Comparison of ENCODE assay signal across 25 cellular contexts in the genomic region with DNA sequence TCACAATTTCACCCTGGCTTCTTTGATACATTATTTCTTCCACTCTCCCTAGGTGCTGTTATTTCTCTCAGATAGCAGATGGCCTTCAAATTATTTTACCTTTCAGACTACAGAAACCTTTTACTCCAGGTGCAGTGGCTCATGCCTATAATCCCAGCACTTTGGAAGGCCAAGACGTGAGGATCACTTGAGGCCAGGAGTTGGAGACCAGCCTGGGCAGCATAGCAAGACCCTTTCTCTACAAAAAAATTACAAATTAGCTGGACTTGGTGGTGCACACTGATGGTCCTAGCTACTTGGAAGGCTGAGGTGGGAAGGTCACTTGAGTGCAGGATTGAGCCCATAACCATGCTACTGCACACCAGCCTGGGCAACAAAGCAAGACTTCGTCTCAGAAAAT. TPM values are rescaled to one million over a fixed set of nuclear protein-coding genes. Genes with fewer than 3 reads are reported as not detected.
DNase-seq lines count a peak whose midpoint lies in the region; ATAC-seq, FAIRE-seq and TF ChIP-seq lines count a peak whose summit lies in the region.
"Had no signal": no experiment of that assay in that cellular context is flagged by ENCODE, and none has a peak within 500 bp of the region (broad histone marks: within the 10 kb centered on the region; RNA-seq: fewer than 3 reads in every experiment).

No MANE protein-coding gene starts in this region.

- no peak for TF ChIP-seq POLR2A in K562 (conservative IDR thresholded peaks at IDR 0.05)

- intact Hi-C loops in K562 (cut with micrococcal nuclease): no loop called here

- H3K4me1 Mint-ChIP-seq in IgD-negative memory B cell (peaks cover 37 to 46% (median 46%) of the 10 kb centered on the region in 3 donors), neural crest cell (no peaks in the 10 kb centered on the region)
- peaks cover 2% of the 10 kb centered on the region for H3K4me1 Mint-ChIP-seq in activated CD4-positive, alpha-beta memory T cell treated with anti-CD3 and anti-CD28 coated beads, Interleukin-2, amount 10 ng/mL, durations not matched to agents 7 days and 5 days

- in situ Hi-C loops in K562 (cut with MboI): no loop called here

- H3K27ac ChIP-seq in BLaER1 treated with 17β-estradiol and CSF1 and Interleukin-3, amounts not matched to agents 10 nM and 100 nM: peak overlapping the region in 6 of 11 experiments; percentile 0 to 73 (median 23); a peak in 8 of 22 replicates
- H3K27ac ChIP-seq in K562 (ENCODE audit: extremely low read depth, low read depth, low read length): no peak overlapping the region
- H3K27ac ChIP-seq: BLaER1, Peyer's patch had no signal

- H3K79me2 ChIP-seq in K562 (ENCODE audit: control insufficient read depth, insufficient read depth, low read length): no peaks in the 10 kb centered on the region

- FAIRE-seq in K562 (lab: Jason Lieb, UNC): no peak

- peak overlapping the region in 2 of 3 donors; percentile 57 to 84 for H3K27ac Mint-ChIP-seq in IgD-negative memory B cell
- peak overlapping the region; percentile 50 for H3K27ac Mint-ChIP-seq in neural crest cell (ENCODE audit: unreplicated experiment)
- H3K27ac Mint-ChIP-seq in activated CD4-positive, alpha-beta memory T cell treated with anti-CD3 and anti-CD28 coated beads, Interleukin-2, amount 10 ng/mL, durations not matched to agents 7 days and 5 days: no peak overlapping the region
- H3K27ac Mint-ChIP-seq: CD4-positive, alpha-beta memory T cell had no signal

- DNase-seq in K562 (ENCODE audit: extremely low read depth in 1 of 4, low spot score in 3 of 4) (no peak), neural crest cell (ENCODE audit: low read depth, low spot score) (no peak), T1000 (lab: John Stamatoyannopoulos, UW) (no peak)
- DNase-seq in activated CD4-positive, alpha-beta memory T cell treated with anti-CD3 and anti-CD28 coated beads, Interleukin-2, amount 10 ng/mL, durations not matched to agents 7 days and 5 days: no peak
- DNase-seq: CD4-positive, alpha-beta memory T cell; DMS 273 treated with DMSO at 0.1 percent for 48 hours; DMS79; GOT3; HFFc6; IMR-90; NCI-H1092; NCI-H1417 treated with DMSO at 0.1 percent for 48 hours; NCI-H1694 treated with DMSO at 0.1 percent for 48 hours; NCI-H2081; NCI-H2171; NCI-H510A; NCI-H69; Peyer's patch; SHP77 treated with DMSO at 0.1 percent for 48 hours had no signal

- peaks cover 0 to 11% (median 0%) of the 10 kb centered on the region in 11 experiments; a peak in 2 of 22 replicates for H4K20me1 ChIP-seq in BLaER1 treated with 17β-estradiol and CSF1 and Interleukin-3, amounts not matched to agents 10 nM and 100 nM
- H4K20me1 ChIP-seq in K562 (replicated peaks; ENCODE audit: control insufficient read depth, insufficient read depth, low read length): no peaks in the 10 kb centered on the region
- H4K20me1 ChIP-seq: BLaER1 had no signal

- no peak for TF ChIP-seq RAD21 in K562 (CRISPR knock-in tag; conservative IDR thresholded peaks at IDR 0.05 in 1 of 2, IDR thresholded peaks at IDR 0.05 in 1 of 2)

- TF ChIP-seq EP300 in K562 (IDR thresholded peaks at IDR 0.05; ENCODE audit: low read length): no peak

- no peaks in the 10 kb centered on the region for H3K27me3 ChIP-seq in BLaER1 treated with 17β-estradiol and CSF1 and Interleukin-3, amounts not matched to agents 10 nM and 100 nM
- no peaks in the 10 kb centered on the region for H3K27me3 ChIP-seq in K562 (ENCODE audit: control insufficient read depth in 2 of 2, insufficient read depth in 2 of 2, low read length in 2 of 2)
- H3K27me3 ChIP-seq: BLaER1, Peyer's patch had no signal

- BruUV-seq in K562 (replicated peaks; lab: Mats Ljungman, UMichigan): no TSS peak

- CTCF ChIA-PET in K562 (lab: Yijun Ruan, JAX; ENCODE audit: low intra/inter-chr PET ratio): no interaction called here
- CTCF ChIA-PET in activated CD4-positive, alpha-beta memory T cell treated with anti-CD3 and anti-CD28 coated beads, Interleukin-2, amount 10 ng/mL, durations not matched to agents 7 days and 5 days (lab: Charles Lee): no interaction called here

- WGBS in K562 (ENCODE audit: insufficient coverage, low coverage, missing lambda C conversion rate): 45% methylated on average over 2 of the region's 2 CpGs

- peaks cover 0 to 21% (median 8%) of the 10 kb centered on the region in 11 experiments; a peak in 15 of 22 replicates for H3K9me3 ChIP-seq in BLaER1 treated with 17β-estradiol and CSF1 and Interleukin-3, amounts not matched to agents 10 nM and 100 nM (replicated peaks in 1 of 11)
- no peaks in the 10 kb centered on the region for H3K9me3 ChIP-seq in K562 (replicated peaks; ENCODE audit: control insufficient read depth, insufficient read depth, low read depth, low read length)
- H3K9me3 ChIP-seq: HAP-1, Peyer's patch had no signal

- H3K9me3 Mint-ChIP-seq in IgD-negative memory B cell (peaks cover 0 to 6% (median 0%) of the 10 kb centered on the region in 3 donors), neural crest cell (no peaks in the 10 kb centered on the region)
- no peaks in the 10 kb centered on the region for H3K9me3 Mint-ChIP-seq in activated CD4-positive, alpha-beta memory T cell treated with anti-CD3 and anti-CD28 coated beads, Interleukin-2, amount 10 ng/mL, durations not matched to agents 7 days and 5 days
- H3K9me3 Mint-ChIP-seq: HFFc6 had no signal

- H3K9me1 ChIP-seq in K562 (ENCODE audit: control insufficient read depth, insufficient read depth, low read length): no peaks in the 10 kb centered on the region

- POLR2A ChIA-PET in K562 (lab: Yijun Ruan, JAX): interaction anchor here (0.6 to 1.2 kb wide), 3 partner anchors 10 to 137 kb away, joined by 3 to 5 read pairs (median 3); a partner anchor contains a TSS
- POLR2A ChIA-PET in activated CD4-positive, alpha-beta memory T cell treated with anti-CD3 and anti-CD28 coated beads, Interleukin-2, amount 10 ng/mL, durations not matched to agents 7 days and 5 days (lab: Charles Lee): no interaction called here

- peaks cover 23 to 94% (median 39%) of the 10 kb centered on the region in 10 experiments for H3K4me1 ChIP-seq in BLaER1 treated with 17β-estradiol and CSF1 and Interleukin-3, amounts not matched to agents 10 nM and 100 nM
- H3K4me1 ChIP-seq in K562 (replicated peaks in 1 of 2; ENCODE audit: control insufficient read depth in 2 of 2, insufficient read depth in 2 of 2, low read length in 2 of 2): peaks cover 15 to 16% of the 10 kb centered on the region in 2 experiments; a peak in 4 of 5 replicates
- H3K4me1 ChIP-seq: HAP-1 had no signal

- H2AFZ ChIP-seq in K562 (ENCODE audit: low read depth, low read length): no peak overlapping the region

- TF ChIP-seq CTCF in K562 (IDR thresholded peaks at IDR 0.05 in 2 of 3, conservative IDR thresholded peaks at IDR 0.05 in 1 of 3; ENCODE audit: insufficient read depth in 2 of 3, low read depth in 1 of 3, low read length in 3 of 3) (no peak), neural crest cell (conservative IDR thresholded peaks at IDR 0.05) (no peak)

- H3K9ac ChIP-seq in BLaER1 treated with 17β-estradiol and CSF1 and Interleukin-3, amounts not matched to agents 10 nM and 100 nM: 0 out of 22 replicates have a peak overlapping the region, but pooled peaks of 1 of the 11 experiments have one; percentile 9
- no peak overlapping the region for H3K9ac ChIP-seq in K562 (ENCODE audit: insufficient read depth in 1 of 2, low read depth in 2 of 2, low read length in 2 of 2)
- H3K9ac ChIP-seq: BLaER1 had no signal

- no peak for ATAC-seq in K562
- no peak for ATAC-seq in GM21526 (IDR thresholded peaks at IDR 0.05; ENCODE audit: low FRiP score, unreplicated experiment)
- ATAC-seq in HG03460 (IDR thresholded peaks at IDR 0.05; ENCODE audit: unreplicated experiment): no peak

- H3K4me3 Mint-ChIP-seq in IgD-negative memory B cell (peak overlapping the region in 1 of 4 donors; percentile 18), neural crest cell (no peak overlapping the region)
- H3K4me3 Mint-ChIP-seq in activated CD4-positive, alpha-beta memory T cell treated with anti-CD3 and anti-CD28 coated beads, Interleukin-2, amount 10 ng/mL, durations not matched to agents 7 days and 5 days: no peak overlapping the region
- H3K4me3 Mint-ChIP-seq: CD4-positive, alpha-beta memory T cell; HFFc6 had no signal

- peak overlapping the region in 4 of 11 experiments; percentile 50 to 91 (median 72); a peak in 8 of 22 replicates for H3K4me2 ChIP-seq in BLaER1 treated with 17β-estradiol and CSF1 and Interleukin-3, amounts not matched to agents 10 nM and 100 nM
- no peak overlapping the region for H3K4me2 ChIP-seq in K562 (ENCODE audit: insufficient read depth, low read length)
- H3K4me2 ChIP-seq: BLaER1 had no signal

- H3K36me3 ChIP-seq in BLaER1 treated with 17β-estradiol and CSF1 and Interleukin-3, amounts not matched to agents 10 nM and 100 nM: peaks cover 0 to 40% (median 0%) of the 10 kb centered on the region in 11 experiments; a peak in 10 of 22 replicates
- H3K36me3 ChIP-seq in K562 (ENCODE audit: control insufficient read depth, insufficient read depth, low read length): no peaks in the 10 kb centered on the region
- H3K36me3 ChIP-seq: BLaER1, HAP-1, Peyer's patch had no signal

- H3K27me3 Mint-ChIP-seq in IgD-negative memory B cell (no peaks in the 10 kb centered on the region), neural crest cell (ENCODE audit: low read depth) (peaks cover 14% of the 10 kb centered on the region)
- peaks cover 17% of the 10 kb centered on the region for H3K27me3 Mint-ChIP-seq in activated CD4-positive, alpha-beta memory T cell treated with anti-CD3 and anti-CD28 coated beads, Interleukin-2, amount 10 ng/mL, durations not matched to agents 7 days and 5 days

- H3K36me3 Mint-ChIP-seq in IgD-negative memory B cell: peaks cover 2% of the 10 kb centered on the region
- H3K36me3 Mint-ChIP-seq in neural crest cell (ENCODE audit: low read depth): no peaks in the 10 kb centered on the region
- H3K36me3 Mint-ChIP-seq in activated CD4-positive, alpha-beta memory T cell treated with anti-CD3 and anti-CD28 coated beads, Interleukin-2, amount 10 ng/mL, durations not matched to agents 7 days and 5 days (ENCODE audit: low read depth): no peaks in the 10 kb centered on the region
- H3K36me3 Mint-ChIP-seq: CD4-positive, alpha-beta memory T cell had no signal

- H3K4me3 ChIP-seq in BLaER1 treated with 17β-estradiol and CSF1 and Interleukin-3, amounts not matched to agents 10 nM and 100 nM: no peak overlapping the region
- H3K4me3 ChIP-seq in K562: no peak overlapping the region
- H3K4me3 ChIP-seq: BLaER1, HAP-1, Peyer's patch had no signal

RNA-seq across cellular contexts. Expression of a gene that starts 23.1 kb away (rescaled TPM):
- 24.0 TPM for polyA plus RNA-seq in IgD-negative memory B cell
- total RNA-seq in K562 (2011; cell fraction: chromatin; rRNA removed; ENCODE audit: low replicate concordance): 0.69 and 0.76 TPM in 2 replicates
- 0.33 and 0.53 TPM in 2 replicates for total RNA-seq in K562 (2011; cell fraction: nucleolus; rRNA removed)
- 0.31 and 0.66 TPM in 2 replicates for total RNA-seq in K562 (2011; cell fraction: nucleoplasm; rRNA removed)
- total RNA-seq in K562 (2014; rRNA removed): 0.41 TPM in 1 of 2 replicates, not detected in the other
- 0.07 TPM in 1 of 2 replicates, not detected in the other for total RNA-seq in K562 (2014; rRNA removed; fragmentation: Illumina TruSeq; extraction: Trizol)
- total RNA-seq in K562 (2015; rRNA removed; fragmentation: Illumina TruSeq; extraction: Trizol): 0.11 and 0.14 TPM in 2 replicates
- 0.36 and 0.60 TPM in 2 replicates for total RNA-seq in K562 (2021)
- 0.38 and 0.45 TPM in 2 replicates for polyA plus RNA-seq in K562 (2011; rRNA removed)
- polyA plus RNA-seq in K562 (2011; cell fraction: cytosol; rRNA removed): 0.27 TPM in 2 replicates
- 0.29 and 0.48 TPM in 2 replicates for polyA plus RNA-seq in K562 (2011; cell fraction: nucleus; rRNA removed)
- 0.20 and 0.80 TPM in 2 replicates for polyA plus RNA-seq in K562 (2012)
- polyA plus RNA-seq in K562 (2014; fragmentation: Illumina TruSeq; extraction: Trizol): 0.22 and 0.46 TPM in 2 replicates
- under 1 TPM; 0.24 to 0.32 TPM for polyA plus RNA-seq in K562 (2014; fragmentation: Nextera tagmentation; extraction: Ambion mirVana)
- 0.68 and 1.0 TPM in 2 replicates for polyA plus RNA-seq in K562 (2014; rRNA removed)
- polyA minus RNA-seq in K562 (2011; rRNA and poly(A)+ RNA removed): 0.27 and 0.39 TPM in 2 replicates
- not detected in 2 replicates for polyA minus RNA-seq in K562 (2011; cell fraction: cytosol; rRNA and poly(A)+ RNA removed)
- not detected in 2 replicates for polyA minus RNA-seq in K562 (2011; cell fraction: nucleus; rRNA and poly(A)+ RNA removed)
- 0.54 and 0.64 TPM in 2 replicates for total RNA-seq in neural crest cell
- under 1 TPM; 0.38 to 0.60 TPM for total RNA-seq in activated CD4-positive, alpha-beta memory T cell treated with anti-CD3 and anti-CD28 coated beads, Interleukin-2, amount 10 ng/mL, durations not matched to agents 7 days and 5 days

RNA-seq across cellular contexts. Expression of a gene that starts 25.7 kb away (rescaled TPM):
- 60.7 TPM for polyA plus RNA-seq in IgD-negative memory B cell
- total RNA-seq in K562 (2011; cell fraction: chromatin; rRNA removed; ENCODE audit: low replicate concordance): 185 and 201 TPM in 2 replicates
- total RNA-seq in K562 (2011; cell fraction: nucleolus; rRNA removed): 139 and 158 TPM in 2 replicates
- 191 and 256 TPM in 2 replicates for total RNA-seq in K562 (2011; cell fraction: nucleoplasm; rRNA removed)
- total RNA-seq in K562 (2014; rRNA removed): 145 and 157 TPM in 2 replicates
- total RNA-seq in K562 (2014; rRNA removed; fragmentation: Illumina TruSeq; extraction: Trizol): 99.6 and 100 TPM in 2 replicates
- total RNA-seq in K562 (2015; rRNA removed; fragmentation: Illumina TruSeq; extraction: Trizol): 115 TPM in 2 replicates
- 119 and 125 TPM in 2 replicates for total RNA-seq in K562 (2021)
- 166 and 183 TPM in 2 replicates for polyA plus RNA-seq in K562 (2011; rRNA removed)
- polyA plus RNA-seq in K562 (2011; cell fraction: cytosol; rRNA removed): 170 and 202 TPM in 2 replicates
- polyA plus RNA-seq in K562 (2011; cell fraction: nucleus; rRNA removed): 331 and 388 TPM in 2 replicates
- 129 and 159 TPM in 2 replicates for polyA plus RNA-seq in K562 (2012)
- polyA plus RNA-seq in K562 (2014; fragmentation: Illumina TruSeq; extraction: Trizol): 204 and 210 TPM in 2 replicates
- 100 to 1,000 TPM; 137 to 166 TPM for polyA plus RNA-seq in K562 (2014; fragmentation: Nextera tagmentation; extraction: Ambion mirVana)
- polyA plus RNA-seq in K562 (2014; rRNA removed): 195 and 210 TPM in 2 replicates
- polyA minus RNA-seq in K562 (2011; rRNA and poly(A)+ RNA removed): 103 and 117 TPM in 2 replicates
- 64.9 and 65.9 TPM in 2 replicates for polyA minus RNA-seq in K562 (2011; cell fraction: cytosol; rRNA and poly(A)+ RNA removed)
- polyA minus RNA-seq in K562 (2011; cell fraction: nucleus; rRNA and poly(A)+ RNA removed): 81.6 and 132 TPM in 2 replicates
- 121 and 125 TPM in 2 replicates for total RNA-seq in neural crest cell
- 100 to 1,000 TPM; 118 to 122 TPM for total RNA-seq in activated CD4-positive, alpha-beta memory T cell treated with anti-CD3 and anti-CD28 coated beads, Interleukin-2, amount 10 ng/mL, durations not matched to agents 7 days and 5 days

RNA-seq across cellular contexts. Expression of a gene that starts 37.5 kb away (rescaled TPM):
- polyA plus RNA-seq in IgD-negative memory B cell (200 TPM), K562 (2011; rRNA removed) (107 and 113 TPM in 2 replicates), K562 (2014; fragmentation: Illumina TruSeq; extraction: Trizol) (71.1 and 71.5 TPM in 2 replicates), K562 (2014; fragmentation: Nextera tagmentation; extraction: Ambion mirVana) (10 to 100 TPM; 56.5 to 79.8 TPM), K562 (2014; rRNA removed) (173 and 220 TPM in 2 replicates)
- total RNA-seq in K562 (2011; cell fraction: chromatin; rRNA removed; ENCODE audit: low replicate concordance): 70.4 and 75.8 TPM in 2 replicates
- 57.0 and 70.0 TPM in 2 replicates for total RNA-seq in K562 (2011; cell fraction: nucleolus; rRNA removed)
- 73.5 and 91.2 TPM in 2 replicates for total RNA-seq in K562 (2011; cell fraction: nucleoplasm; rRNA removed)
- total RNA-seq in K562 (2014; rRNA removed) (161 and 168 TPM in 2 replicates), K562 (2014; rRNA removed; fragmentation: Illumina TruSeq; extraction: Trizol) (162 and 169 TPM in 2 replicates), K562 (2015; rRNA removed; fragmentation: Illumina TruSeq; extraction: Trizol) (169 and 170 TPM in 2 replicates), K562 (2021) (213 and 214 TPM in 2 replicates), neural crest cell (117 and 137 TPM in 2 replicates)
- polyA plus RNA-seq in K562 (2011; cell fraction: cytosol; rRNA removed): 60.6 and 83.2 TPM in 2 replicates
- 55.8 and 68.8 TPM in 2 replicates for polyA plus RNA-seq in K562 (2011; cell fraction: nucleus; rRNA removed)
- 149 and 246 TPM in 2 replicates for polyA plus RNA-seq in K562 (2012)
- 24.4 and 36.8 TPM in 2 replicates for polyA minus RNA-seq in K562 (2011; rRNA and poly(A)+ RNA removed)
- 42.3 and 44.0 TPM in 2 replicates for polyA minus RNA-seq in K562 (2011; cell fraction: cytosol; rRNA and poly(A)+ RNA removed)
- polyA minus RNA-seq in K562 (2011; cell fraction: nucleus; rRNA and poly(A)+ RNA removed): 20.5 and 28.9 TPM in 2 replicates
- 100 to 1,000 TPM; 108 to 119 TPM for total RNA-seq in activated CD4-positive, alpha-beta memory T cell treated with anti-CD3 and anti-CD28 coated beads, Interleukin-2, amount 10 ng/mL, durations not matched to agents 7 days and 5 days

RNA-seq across cellular contexts. Expression of a gene that starts 44.2 kb away (rescaled TPM):
- polyA plus RNA-seq in IgD-negative memory B cell (not detected), K562 (2011; rRNA removed) (2.1 and 2.9 TPM in 2 replicates), K562 (2014; fragmentation: Illumina TruSeq; extraction: Trizol) (1.2 and 1.3 TPM in 2 replicates), K562 (2014; fragmentation: Nextera tagmentation; extraction: Ambion mirVana) (not detected), K562 (2014; rRNA removed) (2.8 and 5.8 TPM in 2 replicates)
- 9.3 and 17.2 TPM in 2 replicates for total RNA-seq in K562 (2011; cell fraction: chromatin; rRNA removed; ENCODE audit: low replicate concordance)
- total RNA-seq in K562 (2011; cell fraction: nucleolus; rRNA removed): 8.4 and 8.8 TPM in 2 replicates
- 7.2 and 9.0 TPM in 2 replicates for total RNA-seq in K562 (2011; cell fraction: nucleoplasm; rRNA removed)
- total RNA-seq in K562 (2014; rRNA removed) (0.36 and 0.65 TPM in 2 replicates), K562 (2014; rRNA removed; fragmentation: Illumina TruSeq; extraction: Trizol) (0.51 and 0.80 TPM in 2 replicates), K562 (2015; rRNA removed; fragmentation: Illumina TruSeq; extraction: Trizol) (0.94 and 0.98 TPM in 2 replicates), K562 (2021) (2.3 and 4.5 TPM in 2 replicates), neural crest cell (63.2 and 68.6 TPM in 2 replicates)
- 3.2 and 3.4 TPM in 2 replicates for polyA plus RNA-seq in K562 (2011; cell fraction: cytosol; rRNA removed)
- polyA plus RNA-seq in K562 (2011; cell fraction: nucleus; rRNA removed): 15.7 and 30.4 TPM in 2 replicates
- 1.5 and 4.9 TPM in 2 replicates for polyA plus RNA-seq in K562 (2012)
- polyA minus RNA-seq in K562 (2011; rRNA and poly(A)+ RNA removed): 0.35 and 0.39 TPM in 2 replicates
- 1.0 TPM in 1 of 2 replicates, not detected in the other for polyA minus RNA-seq in K562 (2011; cell fraction: cytosol; rRNA and poly(A)+ RNA removed)
- polyA minus RNA-seq in K562 (2011; cell fraction: nucleus; rRNA and poly(A)+ RNA removed): 2.0 and 2.6 TPM in 2 replicates
- total RNA-seq in activated CD4-positive, alpha-beta memory T cell treated with anti-CD3 and anti-CD28 coated beads, Interleukin-2, amount 10 ng/mL, durations not matched to agents 7 days and 5 days: 1 to 10 TPM; 1.9 to 2.9 TPM
- polyA plus RNA-seq: CD4-positive, alpha-beta memory T cell had no signal
